ENCODE assay signal across 10 cellular contexts in the genomic region with DNA sequence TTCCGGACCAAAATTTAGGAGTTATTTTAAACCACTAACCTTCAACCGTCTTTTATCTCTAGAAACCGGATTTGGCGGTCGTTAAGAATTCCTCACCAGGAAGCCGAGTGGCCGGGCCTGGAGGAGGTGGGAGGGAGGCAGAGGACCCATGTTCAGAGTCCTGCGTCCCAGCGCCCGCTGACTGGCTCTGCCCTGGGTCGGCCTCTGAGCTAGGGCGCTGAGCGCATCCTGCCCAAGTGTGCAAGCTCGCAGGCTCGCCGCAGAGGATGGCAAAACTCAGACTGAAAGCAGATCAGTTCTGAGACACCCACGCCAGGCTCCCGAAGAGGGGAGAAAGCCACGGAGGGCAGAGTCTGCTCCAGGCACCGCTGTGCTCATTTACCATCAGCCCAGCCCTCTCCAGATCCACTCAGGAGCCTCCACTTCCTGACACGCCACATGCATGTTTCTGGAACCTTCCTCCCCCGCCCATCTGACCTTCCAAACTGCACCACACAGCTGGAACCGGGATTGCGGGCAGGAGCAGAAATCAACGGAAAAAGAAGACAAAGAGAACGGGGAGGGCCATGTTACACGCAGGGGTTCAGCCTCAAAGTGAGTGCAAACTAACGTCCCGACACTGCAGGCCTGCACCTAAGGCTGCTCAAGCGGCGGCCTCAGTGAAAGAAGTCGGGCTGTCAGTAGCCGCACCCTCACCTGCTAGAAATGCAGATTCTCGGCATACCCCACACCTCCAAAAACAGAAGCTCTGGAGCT. TPM values are rescaled to one million over a fixed set of nuclear protein-coding genes. Genes with fewer than 3 reads are reported as not detected.
A peak's percentile ranks its signal among the peaks of the same experiment; 100 is the strongest.
DNase-seq lines count a peak whose midpoint lies in the region; ATAC-seq, FAIRE-seq and TF ChIP-seq lines count a peak whose summit lies in the region.
"Had no signal": no experiment of that assay in that cellular context is flagged by ENCODE, and none has a peak within 500 bp of the region (broad histone marks: within the 10 kb centered on the region; RNA-seq: fewer than 3 reads in every experiment).

No MANE protein-coding gene starts in this region.

- no peaks in the 10 kb centered on the region for H3K36me3 Mint-ChIP-seq in activated naive CD8-positive, alpha-beta T cell treated with anti-CD3 and anti-CD28 coated beads for 36 hours
- no peaks in the 10 kb centered on the region for H3K36me3 Mint-ChIP-seq in CD14-positive monocyte
- H3K36me3 Mint-ChIP-seq: activated naive CD4-positive, alpha-beta T cell treated with anti-CD3 and anti-CD28 coated beads, Interleukin-2, amount 50 U/mL, for 24 hours had no signal

- TF ChIP-seq CTCF in CD14-positive monocyte (IDR thresholded peaks at IDR 0.05) = no peak
- TF ChIP-seq CTCF in dorsolateral prefrontal cortex (IDR thresholded peaks at IDR 0.05 in 54 of 56, conservative IDR thresholded peaks at IDR 0.05 in 2 of 56; ENCODE audit: low read depth in 1 of 56, partially characterized antibody in 56 of 56) = no peak

- H3K4me3 ChIP-seq in dorsolateral prefrontal cortex = peak overlapping the region in 3 of 59 donors; percentile 8 to 12 (median 8)

- FAIRE-seq in HTR-8/SVneo (lab: Jason Lieb, UNC) = no peak

- no peak overlapping the region for H3K27ac Mint-ChIP-seq in activated naive CD8-positive, alpha-beta T cell treated with anti-CD3 and anti-CD28 coated beads for 36 hours
- H3K27ac Mint-ChIP-seq in CD14-positive monocyte = peak overlapping the region in 1 of 7 donors; percentile 27
- H3K27ac Mint-ChIP-seq: activated naive CD4-positive, alpha-beta T cell treated with anti-CD3 and anti-CD28 coated beads, Interleukin-2, amount 50 U/mL, for 24 hours had no signal

- intact Hi-C loops in CD14-positive monocyte (cut with micrococcal nuclease) (no loop called here), dorsolateral prefrontal cortex (cut with DNase I) (no loop called here)

- H3K4me1 Mint-ChIP-seq in activated naive CD8-positive, alpha-beta T cell treated with anti-CD3 and anti-CD28 coated beads for 36 hours = peaks cover 4% of the 10 kb centered on the region
- H3K4me1 Mint-ChIP-seq in CD14-positive monocyte = no peaks in the 10 kb centered on the region
- H3K4me1 Mint-ChIP-seq: activated naive CD4-positive, alpha-beta T cell treated with anti-CD3 and anti-CD28 coated beads, Interleukin-2, amount 50 U/mL, for 24 hours had no signal

- peaks cover 0 to 6% (median 0%) of the 10 kb centered on the region in 45 donors for H3K27me3 ChIP-seq in dorsolateral prefrontal cortex

- H3K27ac ChIP-seq in dorsolateral prefrontal cortex = peak overlapping the region in 13 of 59 donors; percentile 5 to 64 (median 44)

- no peaks in the 10 kb centered on the region for H3K9me3 Mint-ChIP-seq in activated naive CD8-positive, alpha-beta T cell treated with anti-CD3 and anti-CD28 coated beads for 36 hours
- H3K9me3 Mint-ChIP-seq in CD14-positive monocyte = peaks cover 0 to 3% (median 0%) of the 10 kb centered on the region in 7 donors
- H3K9me3 Mint-ChIP-seq: activated naive CD4-positive, alpha-beta T cell treated with anti-CD3 and anti-CD28 coated beads, Interleukin-2, amount 50 U/mL, for 24 hours had no signal

- H3K4me3 Mint-ChIP-seq in activated naive CD8-positive, alpha-beta T cell treated with anti-CD3 and anti-CD28 coated beads for 36 hours = no peak overlapping the region
- H3K4me3 Mint-ChIP-seq in CD14-positive monocyte = peak overlapping the region in 1 of 2 donors; percentile 66
- H3K4me3 Mint-ChIP-seq: activated naive CD4-positive, alpha-beta T cell treated with anti-CD3 and anti-CD28 coated beads, Interleukin-2, amount 50 U/mL, for 24 hours had no signal

- DNase-seq in activated naive CD8-positive, alpha-beta T cell treated with anti-CD3 and anti-CD28 coated beads for 36 hours = peak; percentile 51
- DNase-seq in iPS-NIHi7 (ENCODE audit: extremely low spot score) (peak; percentile 46), CD14-positive monocyte (ENCODE audit: low spot score) (no peak), dorsolateral prefrontal cortex (no peak), activated gamma-delta T cell (lab: John Stamatoyannopoulos, UW) (no peak), HTR-8/SVneo (ENCODE audit: insufficient read length, low spot score) (no peak)
- peak; percentile 63 for DNase-seq in stimulated activated CD8-positive, alpha-beta memory T cell treated with anti-CD3 and anti-CD28 coated beads, Interleukin-4, amount 100 ng/mL, for 48 hours
- DNase-seq: NCI-H2171 treated with DMSO at 0.1 percent for 48 hours had no signal

- ATAC-seq in HG03378 (IDR thresholded peaks at IDR 0.05; ENCODE audit: unreplicated experiment) = peak; percentile 56

- peaks cover 84% of the 10 kb centered on the region for H3K27me3 Mint-ChIP-seq in activated naive CD8-positive, alpha-beta T cell treated with anti-CD3 and anti-CD28 coated beads for 36 hours
- H3K27me3 Mint-ChIP-seq in CD14-positive monocyte (ENCODE audit: low read depth in 3 of 3) = peaks cover 42 to 63% (median 52%) of the 10 kb centered on the region in 3 donors

RNA-seq across cellular contexts. Expression of gene COL4A1, which starts 8.2 kb away (rescaled TPM):
- not detected for total RNA-seq in activated naive CD8-positive, alpha-beta T cell treated with anti-CD3 and anti-CD28 coated beads for 36 hours
- under 1 TPM in 1 of 2 donors, not detected in 1; 0.25 TPM for polyA plus RNA-seq in CD14-positive monocyte
- total RNA-seq in dorsolateral prefrontal cortex = 100 to 1,000 TPM in 1 of 120 experiments, 10 to 100 TPM in 113, 1 to 10 TPM in 6; 7.5 to 122 (median 19.9) TPM

RNA-seq across cellular contexts. Expression of gene COL4A2, which starts 8.3 kb away (rescaled TPM):
- not detected for total RNA-seq in activated naive CD8-positive, alpha-beta T cell treated with anti-CD3 and anti-CD28 coated beads for 36 hours
- polyA plus RNA-seq in CD14-positive monocyte = not detected
- total RNA-seq in dorsolateral prefrontal cortex = 100 to 1,000 TPM in 1 of 120 experiments, 10 to 100 TPM in 119; 12.9 to 107 (median 31.0) TPM

Comparison
In these comparisons a context has a peak if more than half of its experiments do, and no peak if none do; other contexts are left out.
1. DNase-seq: peak in activated naive CD8-positive, alpha-beta T cell treated with anti-CD3 and anti-CD28 coated beads for 36 hours (single experiment), iPS-NIHi7 (single experiment) and stimulated activated CD8-positive, alpha-beta memory T cell treated with anti-CD3 and anti-CD28 coated beads, Interleukin-4, amount 100 ng/mL, for 48 hours (single experiment); none in CD14-positive monocyte (single experiment), dorsolateral prefrontal cortex (0 of 10), activated gamma-delta T cell (single experiment) and HTR-8/SVneo (single experiment).
2. RNA of gene COL4A1, which starts 8.2 kb away (total RNA-seq): 7.5 to 122 TPM in dorsolateral prefrontal cortex; not detected in activated naive CD8-positive, alpha-beta T cell treated with anti-CD3 and anti-CD28 coated beads for 36 hours; every median in the first group is over 4 times any median in the second.
3. RNA of gene COL4A2, which starts 8.3 kb away (total RNA-seq): 12.9 to 107 TPM in dorsolateral prefrontal cortex; not detected in activated naive CD8-positive, alpha-beta T cell treated with anti-CD3 and anti-CD28 coated beads for 36 hours; every median in the first group is over 10 times any median in the second.